1 cellular context compared by ENCODE assay signal in the genomic region with DNA sequence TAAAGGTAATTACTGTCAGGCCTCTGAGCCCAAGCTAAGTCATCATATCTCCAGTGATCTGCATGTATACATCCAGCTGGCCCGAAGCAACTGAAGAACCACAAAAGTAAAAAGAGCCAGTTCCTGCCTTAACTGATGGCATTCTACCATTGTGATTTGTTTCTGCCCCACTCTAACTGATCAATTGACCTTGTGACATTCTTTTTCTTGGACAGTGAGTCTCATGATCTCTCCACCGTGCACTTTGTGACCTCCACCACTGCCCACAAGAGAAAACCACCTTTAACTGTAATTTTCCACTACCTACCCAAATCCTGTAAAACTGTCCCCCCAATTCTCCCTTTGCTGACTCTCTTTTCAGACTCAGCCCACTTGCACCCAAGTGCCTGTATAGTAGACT.
TF ChIP-seq lines count a peak whose summit lies in the region.

No MANE protein-coding gene starts in this region.

TF ChIP-seq in H1, 55 proteins besides CTCF, POLR2A, EP300 and RAD21 (continued from another document):
- TF ChIP-seq EGR1 (IDR thresholded peaks at IDR 0.05; ENCODE audit: borderline replicate concordance, low read depth, low read length) (no peak), GABPA (IDR thresholded peaks at IDR 0.05; ENCODE audit: borderline replicate concordance, insufficient read depth, low read length) (no peak), SP4 (IDR thresholded peaks at IDR 0.05; ENCODE audit: low read length) (no peak), FOSL1 (IDR thresholded peaks at IDR 0.05; ENCODE audit: insufficient read depth, low read depth, low read length) (no peak), ZNF274 (IDR thresholded peaks at IDR 0.05; ENCODE audit: borderline replicate concordance, extremely low read depth, low read length) (no peak)
